Comparison of ENCODE assay signal across 2 cellular contexts in the genomic region with DNA sequence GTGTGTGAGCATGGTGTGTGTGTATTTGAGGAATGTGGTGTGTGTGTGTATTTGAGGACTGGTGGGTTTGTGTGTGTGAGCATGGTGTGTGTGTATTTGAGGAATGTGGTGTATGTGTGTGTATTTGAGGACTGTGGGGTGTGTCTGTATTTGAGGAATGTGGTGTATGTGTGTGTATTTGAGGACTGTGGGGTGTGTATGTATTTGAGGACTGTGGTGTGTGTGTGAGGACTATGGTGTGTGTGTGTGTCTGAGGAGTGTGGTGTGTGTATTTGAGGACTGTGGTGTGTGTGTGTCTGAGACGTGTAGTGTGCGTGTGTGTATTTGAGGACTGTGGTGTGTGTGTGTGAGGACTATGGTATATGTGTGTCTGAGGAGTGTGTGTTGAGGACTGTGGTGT.
TF ChIP-seq lines count a peak whose summit lies in the region.

No MANE protein-coding gene starts in this region.

TF ChIP-seq in HepG2, 621 proteins besides CTCF, POLR2A, EP300 and RAD21 (continues in another document):
- TF ChIP-seq GTF3A (CRISPR knock-in tag; conservative IDR thresholded peaks at IDR 0.05) (no peak), NONO (IDR thresholded peaks at IDR 0.05) (peak; percentile 51; the same call in 1 of the 2 replicates), NONO (CRISPR knock-in tag; conservative IDR thresholded peaks at IDR 0.05) (no peak), RAD51 (IDR thresholded peaks at IDR 0.05; ENCODE audit: borderline replicate concordance) (0 out of 2 replicates have a peak, but pooled peaks have one; percentile 4), ZNF317 (CRISPR knock-in tag; IDR thresholded peaks at IDR 0.05) (no peak), BCL6 (CRISPR knock-in tag; IDR thresholded peaks at IDR 0.05) (no peak), SIX1 (CRISPR knock-in tag; IDR thresholded peaks at IDR 0.05; ENCODE audit: borderline replicate concordance) (no peak), NR2F1 (CRISPR knock-in tag; IDR thresholded peaks at IDR 0.05) (no peak), SALL2 (CRISPR knock-in tag; IDR thresholded peaks at IDR 0.05) (no peak), ZNF234 (CRISPR knock-in tag; conservative IDR thresholded peaks at IDR 0.05) (no peak), SUZ12 (IDR thresholded peaks at IDR 0.05; ENCODE audit: low read depth, low read length) (no peak), ZNF260 (CRISPR knock-in tag; IDR thresholded peaks at IDR 0.05; ENCODE audit: borderline replicate concordance, low read depth) (no peak), SATB2 (CRISPR knock-in tag; IDR thresholded peaks at IDR 0.05) (no peak), ZNF841 (CRISPR knock-in tag; IDR thresholded peaks at IDR 0.05; ENCODE audit: borderline replicate concordance) (no peak)
- TF ChIP-seq, protein P1, sequence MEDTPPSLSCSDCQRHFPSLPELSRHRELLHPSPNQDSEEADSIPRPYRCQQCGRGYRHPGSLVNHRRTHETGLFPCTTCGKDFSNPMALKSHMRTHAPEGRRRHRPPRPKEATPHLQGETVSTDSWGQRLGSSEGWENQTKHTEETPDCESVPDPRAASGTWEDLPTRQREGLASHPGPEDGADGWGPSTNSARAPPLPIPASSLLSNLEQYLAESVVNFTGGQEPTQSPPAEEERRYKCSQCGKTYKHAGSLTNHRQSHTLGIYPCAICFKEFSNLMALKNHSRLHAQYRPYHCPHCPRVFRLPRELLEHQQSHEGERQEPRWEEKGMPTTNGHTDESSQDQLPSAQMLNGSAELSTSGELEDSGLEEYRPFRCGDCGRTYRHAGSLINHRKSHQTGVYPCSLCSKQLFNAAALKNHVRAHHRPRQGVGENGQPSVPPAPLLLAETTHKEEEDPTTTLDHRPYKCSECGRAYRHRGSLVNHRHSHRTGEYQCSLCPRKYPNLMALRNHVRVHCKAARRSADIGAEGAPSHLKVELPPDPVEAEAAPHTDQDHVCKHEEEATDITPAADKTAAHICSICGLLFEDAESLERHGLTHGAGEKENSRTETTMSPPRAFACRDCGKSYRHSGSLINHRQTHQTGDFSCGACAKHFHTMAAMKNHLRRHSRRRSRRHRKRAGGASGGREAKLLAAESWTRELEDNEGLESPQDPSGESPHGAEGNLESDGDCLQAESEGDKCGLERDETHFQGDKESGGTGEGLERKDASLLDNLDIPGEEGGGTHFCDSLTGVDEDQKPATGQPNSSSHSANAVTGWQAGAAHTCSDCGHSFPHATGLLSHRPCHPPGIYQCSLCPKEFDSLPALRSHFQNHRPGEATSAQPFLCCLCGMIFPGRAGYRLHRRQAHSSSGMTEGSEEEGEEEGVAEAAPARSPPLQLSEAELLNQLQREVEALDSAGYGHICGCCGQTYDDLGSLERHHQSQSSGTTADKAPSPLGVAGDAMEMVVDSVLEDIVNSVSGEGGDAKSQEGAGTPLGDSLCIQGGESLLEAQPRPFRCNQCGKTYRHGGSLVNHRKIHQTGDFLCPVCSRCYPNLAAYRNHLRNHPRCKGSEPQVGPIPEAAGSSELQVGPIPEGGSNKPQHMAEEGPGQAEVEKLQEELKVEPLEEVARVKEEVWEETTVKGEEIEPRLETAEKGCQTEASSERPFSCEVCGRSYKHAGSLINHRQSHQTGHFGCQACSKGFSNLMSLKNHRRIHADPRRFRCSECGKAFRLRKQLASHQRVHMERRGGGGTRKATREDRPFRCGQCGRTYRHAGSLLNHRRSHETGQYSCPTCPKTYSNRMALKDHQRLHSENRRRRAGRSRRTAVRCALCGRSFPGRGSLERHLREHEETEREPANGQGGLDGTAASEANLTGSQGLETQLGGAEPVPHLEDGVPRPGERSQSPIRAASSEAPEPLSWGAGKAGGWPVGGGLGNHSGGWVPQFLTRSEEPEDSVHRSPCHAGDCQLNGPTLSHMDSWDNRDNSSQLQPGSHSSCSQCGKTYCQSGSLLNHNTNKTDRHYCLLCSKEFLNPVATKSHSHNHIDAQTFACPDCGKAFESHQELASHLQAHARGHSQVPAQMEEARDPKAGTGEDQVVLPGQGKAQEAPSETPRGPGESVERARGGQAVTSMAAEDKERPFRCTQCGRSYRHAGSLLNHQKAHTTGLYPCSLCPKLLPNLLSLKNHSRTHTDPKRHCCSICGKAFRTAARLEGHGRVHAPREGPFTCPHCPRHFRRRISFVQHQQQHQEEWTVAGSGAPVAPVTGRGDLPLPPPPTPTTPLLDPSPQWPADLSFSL (CRISPR knock-in tag; IDR thresholded peaks at IDR 0.05), result peak; percentile 90
- TF ChIP-seq, protein P2, sequence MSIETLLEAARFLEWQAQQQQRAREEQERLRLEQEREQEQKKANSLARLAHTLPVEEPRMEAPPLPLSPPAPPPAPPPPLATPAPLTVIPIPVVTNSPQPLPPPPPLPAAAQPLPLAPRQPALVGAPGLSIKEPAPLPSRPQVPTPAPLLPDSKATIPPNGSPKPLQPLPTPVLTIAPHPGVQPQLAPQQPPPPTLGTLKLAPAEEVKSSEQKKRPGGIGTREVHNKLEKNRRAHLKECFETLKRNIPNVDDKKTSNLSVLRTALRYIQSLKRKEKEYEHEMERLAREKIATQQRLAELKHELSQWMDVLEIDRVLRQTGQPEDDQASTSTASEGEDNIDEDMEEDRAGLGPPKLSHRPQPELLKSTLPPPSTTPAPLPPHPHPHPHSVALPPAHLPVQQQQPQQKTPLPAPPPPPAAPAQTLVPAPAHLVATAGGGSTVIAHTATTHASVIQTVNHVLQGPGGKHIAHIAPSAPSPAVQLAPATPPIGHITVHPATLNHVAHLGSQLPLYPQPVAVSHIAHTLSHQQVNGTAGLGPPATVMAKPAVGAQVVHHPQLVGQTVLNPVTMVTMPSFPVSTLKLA (IDR thresholded peaks at IDR 0.05), result peak; percentile 26; the same call in 1 of the 2 replicates

TF ChIP-seq in H1, 55 proteins besides CTCF, POLR2A, EP300 and RAD21:
- no peak for TF ChIP-seq MAFK (IDR thresholded peaks at IDR 0.05; ENCODE audit: low read depth, low read length)
- no peak for TF ChIP-seq CHD2 (IDR thresholded peaks at IDR 0.05; ENCODE audit: low read length)
- TF ChIP-seq NRF1 (IDR thresholded peaks at IDR 0.05; ENCODE audit: low read depth, low read length), result no peak
- no peak for TF ChIP-seq TAF7 (optimal IDR thresholded peaks at IDR 0.05; ENCODE audit: borderline replicate concordance, low read depth, low read length)
- no peak for TF ChIP-seq TAF1 (IDR thresholded peaks at IDR 0.05; ENCODE audit: low read depth, low read length)
- TF ChIP-seq RBBP5 (IDR thresholded peaks at IDR 0.05; ENCODE audit: borderline replicate concordance, low read depth, low read length), result no peak
